Comparison of ENCODE assay signal across 12 cellular contexts in the genomic region with DNA sequence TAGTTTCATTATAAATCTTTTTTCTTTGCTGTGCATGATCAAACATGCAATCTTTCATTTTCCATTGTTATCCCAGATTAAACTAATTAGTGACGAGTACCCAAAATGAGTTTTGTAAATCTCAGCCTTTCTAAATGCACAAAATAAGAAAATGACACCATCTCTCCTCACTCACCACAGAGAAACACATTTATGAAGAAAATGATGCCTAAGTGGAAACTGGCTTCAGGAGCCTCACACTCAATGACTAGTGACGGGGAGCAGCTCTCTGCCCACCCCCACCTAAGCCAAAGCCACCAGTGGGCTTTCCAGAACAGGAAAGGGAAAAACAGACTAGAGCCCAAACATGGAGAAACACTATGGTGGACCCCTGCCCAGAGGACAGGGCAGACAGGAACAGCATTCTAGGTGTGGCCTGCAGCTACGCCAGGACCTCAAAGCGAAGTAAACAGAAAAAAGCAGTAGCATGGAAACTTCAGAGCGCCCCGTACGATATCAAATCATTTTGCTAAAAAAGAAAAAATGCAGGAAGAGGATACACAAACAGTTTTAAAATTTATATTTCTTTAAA.
DNase-seq lines count a peak whose midpoint lies in the region; ATAC-seq and TF ChIP-seq lines count a peak whose summit lies in the region.
"Had no signal": no experiment of that assay in that cellular context is flagged by ENCODE, and none has a peak within 500 bp of the region (broad histone marks: within the 10 kb centered on the region; RNA-seq: fewer than 3 reads in every experiment).

No MANE protein-coding gene starts in this region.

- peaks cover 0 to 1% (median 0%) of the 10 kb centered on the region in 5 donors for H3K36me3 Mint-ChIP-seq in naive thymus-derived CD4-positive, alpha-beta T cell

- H3K9me3 ChIP-seq in heart right ventricle (no peaks in the 10 kb centered on the region), mammary epithelial cell (replicated peaks; ENCODE audit: insufficient read depth, low read length) (no peaks in the 10 kb centered on the region), transverse colon (no peaks in the 10 kb centered on the region)
- no peaks in the 10 kb centered on the region for H3K9me3 ChIP-seq in naive thymus-derived CD4-positive, alpha-beta T cell (ENCODE audit: control insufficient read depth in 2 of 3, low read length in 3 of 3)

- intact Hi-C loops in heart right ventricle (cut with DNase I) (loop anchor here in 1 of 10 donors (5.0 kb wide), 1 partner anchor 42 kb away; no protein-coding TSS in a partner anchor), Right ventricle myocardium superior (cut with DNase I) (no loop called here), mammary epithelial cell (cut with micrococcal nuclease) (no loop called here), transverse colon (cut with DNase I; ENCODE audit: low total_unique reads) (no loop called here)
- intact Hi-C loops in naive thymus-derived CD4-positive, alpha-beta T cell (cut with micrococcal nuclease), result loop anchor here in 1 of 2 donors (1.0 kb wide), 1 partner anchor 8 kb away; no protein-coding TSS in a partner anchor

- no peaks in the 10 kb centered on the region for H3K9me3 Mint-ChIP-seq in naive thymus-derived CD4-positive, alpha-beta T cell
- H3K9me3 Mint-ChIP-seq: endodermal cell had no signal

- H3K4me3 ChIP-seq in heart right ventricle (peak overlapping the region in 5 of 10 donors; percentile 7 to 23 (median 17)), mammary epithelial cell (replicated peaks in 1 of 3; ENCODE audit: insufficient read depth in 1 of 3, low read depth in 2 of 3, low read length in 3 of 3) (no peak overlapping the region), transverse colon (no peak overlapping the region)
- H3K4me3 ChIP-seq in naive thymus-derived CD4-positive, alpha-beta T cell (ENCODE audit: low read length), result no peak overlapping the region

- TF ChIP-seq POLR2A in transverse colon (IDR thresholded peaks at IDR 0.05) (no peak), GM18505 (IDR thresholded peaks at IDR 0.05; ENCODE audit: borderline replicate concordance, extremely low read depth, insufficient read depth, insufficient read length) (no peak)

- H3K4me2 ChIP-seq in mammary epithelial cell (ENCODE audit: insufficient read depth, low read depth, low read length), result peak overlapping the region; percentile 6

- no peak overlapping the region for H2AFZ ChIP-seq in mammary epithelial cell (ENCODE audit: low read depth, low read length)

- no peak for DNase-seq in heart right ventricle
- no peak for DNase-seq in Right ventricle myocardium superior
- no peak for DNase-seq in mammary epithelial cell
- no peak for DNase-seq in naive thymus-derived CD4-positive, alpha-beta T cell
- no peak for DNase-seq in transverse colon
- DNase-seq in GM10248 (ENCODE audit: extremely low spot score), result no peak
- no peak for DNase-seq in NOMO-1 treated with DMSO at 0.1 percent for 48 hours (lab: John Stamatoyannopoulos, UW; ENCODE audit: unreplicated experiment)
- DNase-seq: endodermal cell; NCI-H1092 treated with DMSO at 0.1 percent for 48 hours; stimulated activated CD4-positive, alpha-beta T cell treated with anti-CD3 and anti-CD28 coated beads, Interleukin-2, amount 100 ng/mL, for 48 hours had no signal

- ATAC-seq in heart right ventricle, result peak in 2 of 8 donors; percentile 3 to 12
- ATAC-seq in Right ventricle myocardium superior (ENCODE audit: poor library complexity), result no peak
- ATAC-seq in naive thymus-derived CD4-positive, alpha-beta T cell, result no peak
- ATAC-seq in GM18505 (IDR thresholded peaks at IDR 0.05; ENCODE audit: unreplicated experiment), result no peak

- no TSS peak for BruUV-seq in mammary epithelial cell (replicated peaks; lab: Mats Ljungman, UMichigan)

- H3K27me3 Mint-ChIP-seq in naive thymus-derived CD4-positive, alpha-beta T cell, result no peaks in the 10 kb centered on the region
- H3K27me3 Mint-ChIP-seq: B cell had no signal

- peak overlapping the region in 8 of 9 donors; percentile 3 to 87 (median 56) for H3K27ac Mint-ChIP-seq in naive thymus-derived CD4-positive, alpha-beta T cell
- H3K27ac Mint-ChIP-seq: B cell, endodermal cell had no signal

- CTCF ChIA-PET in mammary epithelial cell (lab: Charles Lee; ENCODE audit: low non-redundant PET), result no interaction called here
- CTCF ChIA-PET in naive thymus-derived CD4-positive, alpha-beta T cell (lab: Charles Lee), result no interaction called here
- CTCF ChIA-PET in GM10248 (lab: Yijun Ruan, JAX), result no interaction called here

- H4K20me1 ChIP-seq in mammary epithelial cell (ENCODE audit: insufficient read depth, low read length), result no peaks in the 10 kb centered on the region

- WGBS in heart right ventricle, 2 donors, result 54 to 67% methylated on average over 7 of the region's 7 CpGs
- 91% methylated on average over 7 of the region's 7 CpGs for WGBS in mammary epithelial cell (ENCODE audit: low coverage, missing lambda C conversion rate)
- 73 to 92% methylated on average over 6 to 7 of the region's 7 CpGs for WGBS in transverse colon (ENCODE audit: low coverage in 1 of 2), 2 donors

- POLR2A ChIA-PET in naive thymus-derived CD4-positive, alpha-beta T cell (lab: Charles Lee), result interaction anchor here (1.4 kb wide), 1 partner anchor 26 kb away, joined by 4 read pairs; no protein-coding TSS in a partner anchor
- POLR2A ChIA-PET in GM10248 (lab: Yijun Ruan, JAX), result no interaction called here

- TF ChIP-seq CTCF in heart right ventricle (IDR thresholded peaks at IDR 0.05) (no peak), mammary epithelial cell (conservative IDR thresholded peaks at IDR 0.05 in 1 of 2, IDR thresholded peaks at IDR 0.05 in 1 of 2; ENCODE audit: extremely low read depth in 1 of 2, insufficient read depth in 1 of 2, low read depth in 1 of 2, low read length in 2 of 2) (no peak), transverse colon (IDR thresholded peaks at IDR 0.05) (no peak), GM10248 (IDR thresholded peaks at IDR 0.05; ENCODE audit: control extremely low read depth, extremely low read depth, low read depth, missing control alignments) (no peak)

- peaks cover 98% of the 10 kb centered on the region for H3K79me2 ChIP-seq in mammary epithelial cell (ENCODE audit: insufficient read depth, low read length)

- dilution Hi-C loops in mammary epithelial cell (cut with HindIII; ENCODE audit: low sequenced_read_pairs), result no loop called here

- H3K4me3 Mint-ChIP-seq in naive thymus-derived CD4-positive, alpha-beta T cell, result peak overlapping the region in 8 of 10 donors; percentile 1 to 64 (median 32)
- H3K4me3 Mint-ChIP-seq: B cell, endodermal cell had no signal

- in situ Hi-C loops in mammary epithelial cell (cut with MboI; ENCODE audit: low sequenced_read_pairs in 2 of 2), result no loop called here
- in situ Hi-C loops in transverse colon (cut with MboI; ENCODE audit: low pct_ligation_motif_present in 1 of 4, low pct_unique_long_range_greater_than_20kb in 1 of 4, low sequenced_read_pairs in 3 of 4), result no loop called here

- H3K4me1 ChIP-seq in heart right ventricle (peaks cover 29 to 100% (median 93%) of the 10 kb centered on the region in 9 donors), mammary epithelial cell (ENCODE audit: insufficient read depth, low read length) (peaks cover 32% of the 10 kb centered on the region), transverse colon (peaks cover 22 to 76% (median 39%) of the 10 kb centered on the region in 4 donors)
- peaks cover 30 to 63% of the 10 kb centered on the region in 2 donors for H3K4me1 ChIP-seq in naive thymus-derived CD4-positive, alpha-beta T cell (ENCODE audit: control insufficient read depth in 2 of 2, insufficient read depth in 2 of 2, low read length in 2 of 2)

- H3K4me1 Mint-ChIP-seq in naive thymus-derived CD4-positive, alpha-beta T cell, result peaks cover 61 to 98% (median 87%) of the 10 kb centered on the region in 7 donors

- no peaks in the 10 kb centered on the region for H3K27me3 ChIP-seq in heart right ventricle
- no peaks in the 10 kb centered on the region for H3K27me3 ChIP-seq in mammary epithelial cell (ENCODE audit: insufficient read depth, low read length)
- H3K27me3 ChIP-seq in naive thymus-derived CD4-positive, alpha-beta T cell (ENCODE audit: control insufficient read depth in 2 of 2, insufficient read depth in 2 of 2, low read length in 2 of 2), result no peaks in the 10 kb centered on the region
- H3K27me3 ChIP-seq in transverse colon, result no peaks in the 10 kb centered on the region

- H3K36me3 ChIP-seq in heart right ventricle (no peaks in the 10 kb centered on the region), mammary epithelial cell (ENCODE audit: insufficient read depth, low read length) (peaks cover 2% of the 10 kb centered on the region), transverse colon (no peaks in the 10 kb centered on the region)
- H3K36me3 ChIP-seq in naive thymus-derived CD4-positive, alpha-beta T cell (ENCODE audit: control insufficient read depth in 2 of 3, insufficient read depth in 3 of 3, low read length in 3 of 3), result no peaks in the 10 kb centered on the region

- no peak overlapping the region for H3K9ac ChIP-seq in mammary epithelial cell (ENCODE audit: insufficient read depth, low read length)

- TF ChIP-seq EP300 in transverse colon (IDR thresholded peaks at IDR 0.05; ENCODE audit: low read depth), result no peak

- H3K27ac ChIP-seq in heart right ventricle (peak overlapping the region in 9 of 10 donors; percentile 44 to 88 (median 79)), mammary epithelial cell (ENCODE audit: insufficient read depth, low read depth, low read length) (no peak overlapping the region), transverse colon (peak overlapping the region; percentile 63 to 76 (median 72))
- H3K27ac ChIP-seq in naive thymus-derived CD4-positive, alpha-beta T cell (ENCODE audit: low read depth, low read length), result no peak overlapping the region

Comparison
In these comparisons a context has a peak if more than half of its experiments do, and no peak if none do; other contexts are left out.
1. H3K27ac ChIP-seq: peak in heart right ventricle (9 of 10) and transverse colon (4 of 4); none in mammary epithelial cell (single experiment) and naive thymus-derived CD4-positive, alpha-beta T cell (single experiment).